ENCODE assay signal across 1 cellular context in the genomic region with DNA sequence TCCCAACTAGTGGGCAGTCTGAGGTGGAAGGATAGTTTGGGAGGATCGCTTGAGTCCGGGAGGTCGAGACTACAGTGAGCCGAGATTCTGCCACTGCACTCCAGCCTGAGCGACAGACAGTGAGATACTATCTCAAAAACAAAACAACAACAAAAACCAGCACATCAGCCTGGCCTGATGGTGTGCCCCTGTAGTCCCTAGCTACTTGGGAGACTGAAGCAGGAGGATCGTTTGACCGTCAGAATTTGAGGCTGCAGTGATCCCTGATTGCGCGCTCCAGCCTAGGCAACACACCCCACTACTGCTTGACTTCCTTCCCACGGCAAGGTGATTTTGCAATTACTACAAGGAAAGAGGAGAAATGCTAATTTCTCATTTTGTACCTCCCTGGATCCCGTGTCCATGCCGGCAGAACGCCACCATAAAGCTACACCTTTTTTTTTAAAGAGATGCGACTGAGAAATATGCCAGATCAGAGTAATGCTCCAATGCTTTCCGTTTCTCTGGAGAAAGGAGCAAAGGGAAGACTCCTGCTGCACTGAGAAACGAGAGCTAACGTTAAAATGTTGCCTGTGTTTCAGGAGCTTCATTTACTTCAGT.
A peak's percentile ranks its signal among the peaks of the same experiment; 100 is the strongest.
TF ChIP-seq lines count a peak whose summit lies in the region.

No MANE protein-coding gene starts in this region.

TF ChIP-seq in HepG2, 621 proteins besides CTCF, POLR2A, EP300 and RAD21 (continued from another document):
- TF ChIP-seq, protein P1, sequence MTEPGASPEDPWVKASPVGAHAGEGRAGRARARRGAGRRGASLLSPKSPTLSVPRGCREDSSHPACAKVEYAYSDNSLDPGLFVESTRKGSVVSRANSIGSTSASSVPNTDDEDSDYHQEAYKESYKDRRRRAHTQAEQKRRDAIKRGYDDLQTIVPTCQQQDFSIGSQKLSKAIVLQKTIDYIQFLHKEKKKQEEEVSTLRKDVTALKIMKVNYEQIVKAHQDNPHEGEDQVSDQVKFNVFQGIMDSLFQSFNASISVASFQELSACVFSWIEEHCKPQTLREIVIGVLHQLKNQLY (CRISPR knock-in tag; IDR thresholded peaks at IDR 0.05), result peak; percentile 14; the same call in 1 of the 2 replicates
- TF ChIP-seq, protein P2, sequence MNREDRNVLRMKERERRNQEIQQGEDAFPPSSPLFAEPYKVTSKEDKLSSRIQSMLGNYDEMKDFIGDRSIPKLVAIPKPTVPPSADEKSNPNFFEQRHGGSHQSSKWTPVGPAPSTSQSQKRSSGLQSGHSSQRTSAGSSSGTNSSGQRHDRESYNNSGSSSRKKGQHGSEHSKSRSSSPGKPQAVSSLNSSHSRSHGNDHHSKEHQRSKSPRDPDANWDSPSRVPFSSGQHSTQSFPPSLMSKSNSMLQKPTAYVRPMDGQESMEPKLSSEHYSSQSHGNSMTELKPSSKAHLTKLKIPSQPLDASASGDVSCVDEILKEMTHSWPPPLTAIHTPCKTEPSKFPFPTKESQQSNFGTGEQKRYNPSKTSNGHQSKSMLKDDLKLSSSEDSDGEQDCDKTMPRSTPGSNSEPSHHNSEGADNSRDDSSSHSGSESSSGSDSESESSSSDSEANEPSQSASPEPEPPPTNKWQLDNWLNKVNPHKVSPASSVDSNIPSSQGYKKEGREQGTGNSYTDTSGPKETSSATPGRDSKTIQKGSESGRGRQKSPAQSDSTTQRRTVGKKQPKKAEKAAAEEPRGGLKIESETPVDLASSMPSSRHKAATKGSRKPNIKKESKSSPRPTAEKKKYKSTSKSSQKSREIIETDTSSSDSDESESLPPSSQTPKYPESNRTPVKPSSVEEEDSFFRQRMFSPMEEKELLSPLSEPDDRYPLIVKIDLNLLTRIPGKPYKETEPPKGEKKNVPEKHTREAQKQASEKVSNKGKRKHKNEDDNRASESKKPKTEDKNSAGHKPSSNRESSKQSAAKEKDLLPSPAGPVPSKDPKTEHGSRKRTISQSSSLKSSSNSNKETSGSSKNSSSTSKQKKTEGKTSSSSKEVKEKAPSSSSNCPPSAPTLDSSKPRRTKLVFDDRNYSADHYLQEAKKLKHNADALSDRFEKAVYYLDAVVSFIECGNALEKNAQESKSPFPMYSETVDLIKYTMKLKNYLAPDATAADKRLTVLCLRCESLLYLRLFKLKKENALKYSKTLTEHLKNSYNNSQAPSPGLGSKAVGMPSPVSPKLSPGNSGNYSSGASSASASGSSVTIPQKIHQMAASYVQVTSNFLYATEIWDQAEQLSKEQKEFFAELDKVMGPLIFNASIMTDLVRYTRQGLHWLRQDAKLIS (CRISPR knock-in tag; IDR thresholded peaks at IDR 0.05), result no peak; the same call in 1 of the 2 replicates
- TF ChIP-seq CEBPG (CRISPR knock-in tag; IDR thresholded peaks at IDR 0.05) (0 out of 2 replicates have a peak, but pooled peaks have one; percentile 45), MZF1 (CRISPR knock-in tag; IDR thresholded peaks at IDR 0.05; ENCODE audit: borderline replicate concordance) (0 out of 2 replicates have a peak, but pooled peaks have one; percentile 42), EED (CRISPR knock-in tag; IDR thresholded peaks at IDR 0.05) (no peak), ZNF354B (CRISPR knock-in tag; IDR thresholded peaks at IDR 0.05) (no peak), ZFP37 (CRISPR knock-in tag; IDR thresholded peaks at IDR 0.05; ENCODE audit: borderline replicate concordance) (peak; percentile 83; the same call in 1 of the 2 replicates), PAWR (CRISPR knock-in tag; IDR thresholded peaks at IDR 0.05; ENCODE audit: borderline replicate concordance) (no peak), ZNF225 (CRISPR knock-in tag; IDR thresholded peaks at IDR 0.05) (no peak), CEBPB (IDR thresholded peaks at IDR 0.05; ENCODE audit: borderline replicate concordance, low read depth, low read length) (no peak; the same call in 1 of the 2 replicates), ZNF20 (CRISPR knock-in tag; IDR thresholded peaks at IDR 0.05) (peak; percentile 14; the same call in 1 of the 2 replicates)
- TF ChIP-seq, protein P3, sequence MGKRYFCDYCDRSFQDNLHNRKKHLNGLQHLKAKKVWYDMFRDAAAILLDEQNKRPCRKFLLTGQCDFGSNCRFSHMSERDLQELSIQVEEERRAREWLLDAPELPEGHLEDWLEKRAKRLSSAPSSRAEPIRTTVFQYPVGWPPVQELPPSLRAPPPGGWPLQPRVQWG (CRISPR knock-in tag; IDR thresholded peaks at IDR 0.05; ENCODE audit: borderline replicate concordance, low read depth), result 0 out of 2 replicates have a peak, but pooled peaks have one; percentile 71
- TF ChIP-seq, protein P4, sequence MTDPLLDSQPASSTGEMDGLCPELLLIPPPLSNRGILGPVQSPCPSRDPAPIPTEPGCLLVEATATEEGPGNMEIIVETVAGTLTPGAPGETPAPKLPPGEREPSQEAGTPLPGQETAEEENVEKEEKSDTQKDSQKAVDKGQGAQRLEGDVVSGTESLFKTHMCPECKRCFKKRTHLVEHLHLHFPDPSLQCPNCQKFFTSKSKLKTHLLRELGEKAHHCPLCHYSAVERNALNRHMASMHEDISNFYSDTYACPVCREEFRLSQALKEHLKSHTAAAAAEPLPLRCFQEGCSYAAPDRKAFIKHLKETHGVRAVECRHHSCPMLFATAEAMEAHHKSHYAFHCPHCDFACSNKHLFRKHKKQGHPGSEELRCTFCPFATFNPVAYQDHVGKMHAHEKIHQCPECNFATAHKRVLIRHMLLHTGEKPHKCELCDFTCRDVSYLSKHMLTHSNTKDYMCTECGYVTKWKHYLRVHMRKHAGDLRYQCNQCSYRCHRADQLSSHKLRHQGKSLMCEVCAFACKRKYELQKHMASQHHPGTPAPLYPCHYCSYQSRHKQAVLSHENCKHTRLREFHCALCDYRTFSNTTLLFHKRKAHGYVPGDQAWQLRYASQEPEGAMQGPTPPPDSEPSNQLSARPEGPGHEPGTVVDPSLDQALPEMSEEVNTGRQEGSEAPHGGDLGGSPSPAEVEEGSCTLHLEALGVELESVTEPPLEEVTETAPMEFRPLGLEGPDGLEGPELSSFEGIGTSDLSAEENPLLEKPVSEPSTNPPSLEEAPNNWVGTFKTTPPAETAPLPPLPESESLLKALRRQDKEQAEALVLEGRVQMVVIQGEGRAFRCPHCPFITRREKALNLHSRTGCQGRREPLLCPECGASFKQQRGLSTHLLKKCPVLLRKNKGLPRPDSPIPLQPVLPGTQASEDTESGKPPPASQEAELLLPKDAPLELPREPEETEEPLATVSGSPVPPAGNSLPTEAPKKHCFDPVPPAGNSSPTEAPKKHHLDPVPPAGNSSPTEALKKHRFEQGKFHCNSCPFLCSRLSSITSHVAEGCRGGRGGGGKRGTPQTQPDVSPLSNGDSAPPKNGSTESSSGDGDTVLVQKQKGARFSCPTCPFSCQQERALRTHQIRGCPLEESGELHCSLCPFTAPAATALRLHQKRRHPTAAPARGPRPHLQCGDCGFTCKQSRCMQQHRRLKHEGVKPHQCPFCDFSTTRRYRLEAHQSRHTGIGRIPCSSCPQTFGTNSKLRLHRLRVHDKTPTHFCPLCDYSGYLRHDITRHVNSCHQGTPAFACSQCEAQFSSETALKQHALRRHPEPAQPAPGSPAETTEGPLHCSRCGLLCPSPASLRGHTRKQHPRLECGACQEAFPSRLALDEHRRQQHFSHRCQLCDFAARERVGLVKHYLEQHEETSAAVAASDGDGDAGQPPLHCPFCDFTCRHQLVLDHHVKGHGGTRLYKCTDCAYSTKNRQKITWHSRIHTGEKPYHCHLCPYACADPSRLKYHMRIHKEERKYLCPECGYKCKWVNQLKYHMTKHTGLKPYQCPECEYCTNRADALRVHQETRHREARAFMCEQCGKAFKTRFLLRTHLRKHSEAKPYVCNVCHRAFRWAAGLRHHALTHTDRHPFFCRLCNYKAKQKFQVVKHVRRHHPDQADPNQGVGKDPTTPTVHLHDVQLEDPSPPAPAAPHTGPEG (CRISPR knock-in tag; IDR thresholded peaks at IDR 0.05), result no peak
- TF ChIP-seq, protein P5, sequence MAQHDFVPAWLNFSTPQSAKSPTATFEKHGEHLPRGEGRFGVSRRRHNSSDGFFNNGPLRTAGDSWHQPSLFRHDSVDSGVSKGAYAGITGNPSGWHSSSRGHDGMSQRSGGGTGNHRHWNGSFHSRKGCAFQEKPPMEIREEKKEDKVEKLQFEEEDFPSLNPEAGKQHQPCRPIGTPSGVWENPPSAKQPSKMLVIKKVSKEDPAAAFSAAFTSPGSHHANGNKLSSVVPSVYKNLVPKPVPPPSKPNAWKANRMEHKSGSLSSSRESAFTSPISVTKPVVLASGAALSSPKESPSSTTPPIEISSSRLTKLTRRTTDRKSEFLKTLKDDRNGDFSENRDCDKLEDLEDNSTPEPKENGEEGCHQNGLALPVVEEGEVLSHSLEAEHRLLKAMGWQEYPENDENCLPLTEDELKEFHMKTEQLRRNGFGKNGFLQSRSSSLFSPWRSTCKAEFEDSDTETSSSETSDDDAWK (CRISPR knock-in tag; IDR thresholded peaks at IDR 0.05), result no peak
